ENCODE assay signal across 1 cellular context in the genomic region with DNA sequence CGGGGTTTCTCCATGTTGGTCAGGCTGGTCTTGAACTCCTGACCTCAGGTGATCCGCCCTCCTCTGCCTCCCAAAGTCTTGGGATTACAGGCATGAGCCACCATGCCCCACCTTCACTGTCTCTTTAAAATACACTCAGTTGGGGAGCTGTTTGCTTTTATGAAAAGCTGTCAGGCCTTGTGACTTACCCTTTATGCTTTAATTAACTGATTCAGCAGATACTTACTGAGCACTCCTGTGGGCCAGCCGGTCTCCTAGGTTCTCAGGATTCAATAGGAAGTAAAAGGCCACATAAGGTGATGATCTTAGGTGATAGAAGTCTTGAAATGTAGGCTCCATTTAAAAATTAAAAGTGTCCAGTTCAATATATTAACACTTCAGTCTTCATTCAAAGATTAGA.
TF ChIP-seq lines count a peak whose summit lies in the region.

No MANE protein-coding gene starts in this region.

TF ChIP-seq in GM23338, 12 proteins besides CTCF, POLR2A, EP300 and RAD21 (continued from another document):
- TF ChIP-seq, protein P1, sequence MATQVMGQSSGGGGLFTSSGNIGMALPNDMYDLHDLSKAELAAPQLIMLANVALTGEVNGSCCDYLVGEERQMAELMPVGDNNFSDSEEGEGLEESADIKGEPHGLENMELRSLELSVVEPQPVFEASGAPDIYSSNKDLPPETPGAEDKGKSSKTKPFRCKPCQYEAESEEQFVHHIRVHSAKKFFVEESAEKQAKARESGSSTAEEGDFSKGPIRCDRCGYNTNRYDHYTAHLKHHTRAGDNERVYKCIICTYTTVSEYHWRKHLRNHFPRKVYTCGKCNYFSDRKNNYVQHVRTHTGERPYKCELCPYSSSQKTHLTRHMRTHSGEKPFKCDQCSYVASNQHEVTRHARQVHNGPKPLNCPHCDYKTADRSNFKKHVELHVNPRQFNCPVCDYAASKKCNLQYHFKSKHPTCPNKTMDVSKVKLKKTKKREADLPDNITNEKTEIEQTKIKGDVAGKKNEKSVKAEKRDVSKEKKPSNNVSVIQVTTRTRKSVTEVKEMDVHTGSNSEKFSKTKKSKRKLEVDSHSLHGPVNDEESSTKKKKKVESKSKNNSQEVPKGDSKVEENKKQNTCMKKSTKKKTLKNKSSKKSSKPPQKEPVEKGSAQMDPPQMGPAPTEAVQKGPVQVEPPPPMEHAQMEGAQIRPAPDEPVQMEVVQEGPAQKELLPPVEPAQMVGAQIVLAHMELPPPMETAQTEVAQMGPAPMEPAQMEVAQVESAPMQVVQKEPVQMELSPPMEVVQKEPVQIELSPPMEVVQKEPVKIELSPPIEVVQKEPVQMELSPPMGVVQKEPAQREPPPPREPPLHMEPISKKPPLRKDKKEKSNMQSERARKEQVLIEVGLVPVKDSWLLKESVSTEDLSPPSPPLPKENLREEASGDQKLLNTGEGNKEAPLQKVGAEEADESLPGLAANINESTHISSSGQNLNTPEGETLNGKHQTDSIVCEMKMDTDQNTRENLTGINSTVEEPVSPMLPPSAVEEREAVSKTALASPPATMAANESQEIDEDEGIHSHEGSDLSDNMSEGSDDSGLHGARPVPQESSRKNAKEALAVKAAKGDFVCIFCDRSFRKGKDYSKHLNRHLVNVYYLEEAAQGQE (IDR thresholded peaks at IDR 0.05; ENCODE audit: unreplicated experiment), result no peak
- no peak for TF ChIP-seq CREB1 (CRISPR knock-in tag; IDR thresholded peaks at IDR 0.05; ENCODE audit: low read depth)
- no peak for TF ChIP-seq STAT1 (IDR thresholded peaks at IDR 0.05; ENCODE audit: unreplicated experiment)
- no peak for TF ChIP-seq ETS1 (IDR thresholded peaks at IDR 0.05)
- TF ChIP-seq NANOG (IDR thresholded peaks at IDR 0.05; ENCODE audit: borderline replicate concordance), result no peak
- no peak for TF ChIP-seq POLR2AphosphoS5 (IDR thresholded peaks at IDR 0.05; ENCODE audit: low read depth)
TF ChIP-seq in GM23338: peak in this region for 0.
